In genomic region chr5:74641778-74642542, GRCh38 we compare ENCODE assay signal across 8 cellular contexts. TPM values are rescaled to one million over a fixed set of nuclear protein-coding genes. Genes with fewer than 3 reads are reported as not detected.
DNase-seq lines count a peak whose midpoint lies in the region; ATAC-seq, FAIRE-seq and TF ChIP-seq lines count a peak whose summit lies in the region.

No MANE protein-coding gene starts in this region.

- H3K4me3 ChIP-seq in CD8-positive, alpha-beta memory T cell (ENCODE audit: low read length), result peak overlapping the region; percentile 79
- H3K4me3 ChIP-seq in bronchial epithelial cell (ENCODE audit: low read depth, low read length) (peak overlapping the region; percentile 86), kidney (ENCODE audit: low read length in 2 of 2) (peak overlapping the region; percentile 62 to 80), skin epidermis (peak overlapping the region; percentile 58 to 78 (median 71))

- ATAC-seq in HG02885 (IDR thresholded peaks at IDR 0.05; ENCODE audit: poor library complexity, unreplicated experiment) (no peak), GM18868 (IDR thresholded peaks at IDR 0.05; ENCODE audit: unreplicated experiment) (no peak)

- H3K4me1 Mint-ChIP-seq in CD8-positive, alpha-beta memory T cell, result peaks cover 23 to 41% (median 34%) of the 10 kb centered on the region in 3 donors
- H3K4me1 Mint-ChIP-seq in HFFc6 (ENCODE audit: low read depth), result peaks cover 59% of the 10 kb centered on the region

- POLR2A ChIA-PET in CD8-positive, alpha-beta memory T cell (lab: Charles Lee), result no interaction called here
- POLR2A ChIA-PET in RWPE1 (lab: Yijun Ruan, JAX; ENCODE audit: low non-redundant PET), result no interaction called here

- CTCF ChIA-PET in CD8-positive, alpha-beta memory T cell (lab: Charles Lee), result interaction anchor here (1.6 to 2.4 kb wide), 2 partner anchors 734 to 740 kb away, joined by 4 to 12 read pairs; no protein-coding TSS in a partner anchor
- CTCF ChIA-PET in RWPE1 (lab: Yijun Ruan, JAX), result interaction anchor here (0.5 to 3.3 kb wide), 8 partner anchors 116 to 881 kb away, joined by 3 to 16 read pairs (median 3); no protein-coding TSS in a partner anchor

- peaks cover 7 to 30% of the 10 kb centered on the region in 2 donors for H3K27me3 Mint-ChIP-seq in CD8-positive, alpha-beta memory T cell
- peaks cover 2% of the 10 kb centered on the region; the same call in 1 of the 2 replicates for H3K27me3 Mint-ChIP-seq in HFFc6 (ENCODE audit: insufficient read depth)

- TF ChIP-seq CTCF in HFFc6 (IDR thresholded peaks at IDR 0.05) (peak; percentile 75), RWPE1 (conservative IDR thresholded peaks at IDR 0.05; ENCODE audit: low read depth) (peak; percentile 87), bronchial epithelial cell (IDR thresholded peaks at IDR 0.05; ENCODE audit: insufficient read depth, low read length, severe bottlenecking) (peak; percentile 56), kidney (IDR thresholded peaks at IDR 0.05; ENCODE audit: borderline replicate concordance, extremely low read depth, insufficient read depth) (peak; percentile 72)

- FAIRE-seq in bronchial epithelial cell (lab: Jason Lieb, UNC), result no peak
- FAIRE-seq in kidney (lab: Jason Lieb, UNC), result no peak

- no peaks in the 10 kb centered on the region for H3K9me3 Mint-ChIP-seq in CD8-positive, alpha-beta memory T cell
- no peaks in the 10 kb centered on the region for H3K9me3 Mint-ChIP-seq in HFFc6

- H3K9me3 ChIP-seq in CD8-positive, alpha-beta memory T cell (ENCODE audit: low read length), result no peaks in the 10 kb centered on the region
- H3K9me3 ChIP-seq in kidney (ENCODE audit: control insufficient read depth in 1 of 2, low read length in 2 of 2), result no peaks in the 10 kb centered on the region

- H3K9ac ChIP-seq in kidney (ENCODE audit: low read length in 2 of 2), result peak overlapping the region in 1 of 2 donors; percentile 44

- H3K27me3 ChIP-seq in CD8-positive, alpha-beta memory T cell (ENCODE audit: insufficient read depth, low read length, poor library complexity, severe bottlenecking), result no peaks in the 10 kb centered on the region
- H3K27me3 ChIP-seq in bronchial epithelial cell (ENCODE audit: control insufficient read depth, insufficient read depth, low read length), result no peaks in the 10 kb centered on the region

- DNase-seq in CD8-positive, alpha-beta memory T cell, result peak in 1 of 5 donors; percentile 25
- DNase-seq in HFFc6 (peak; percentile 81), RWPE1 (ENCODE audit: low spot score) (peak; percentile 57), bronchial epithelial cell (ENCODE audit: low read depth) (peak; percentile 81), kidney (no peak)

- peak overlapping the region in 6 of 8 donors; percentile 46 to 95 (median 67) for H3K27ac Mint-ChIP-seq in CD8-positive, alpha-beta memory T cell
- peak overlapping the region; percentile 93 for H3K27ac Mint-ChIP-seq in HFFc6

- peak overlapping the region; percentile 86 to 96 (median 89) for H3K4me3 Mint-ChIP-seq in CD8-positive, alpha-beta memory T cell
- peak overlapping the region; percentile 99 for H3K4me3 Mint-ChIP-seq in HFFc6

- no peaks in the 10 kb centered on the region for H3K36me3 ChIP-seq in CD8-positive, alpha-beta memory T cell (ENCODE audit: insufficient read depth, low read length)
- no peaks in the 10 kb centered on the region for H3K36me3 ChIP-seq in bronchial epithelial cell (ENCODE audit: control insufficient read depth, insufficient read depth, low read length)
- H3K36me3 ChIP-seq in kidney (ENCODE audit: control insufficient read depth in 1 of 2, insufficient read depth in 2 of 2, low read length in 2 of 2), result no peaks in the 10 kb centered on the region

- H3K27ac ChIP-seq in CD8-positive, alpha-beta memory T cell (ENCODE audit: low read depth, low read length), result no peak overlapping the region
- H3K27ac ChIP-seq in RWPE1, result peak overlapping the region; percentile 97
- H3K27ac ChIP-seq in kidney (ENCODE audit: low read depth in 2 of 2, low read length in 2 of 2), result peak overlapping the region; percentile 51 to 54
- peak overlapping the region in 19 of 21 experiments; percentile 38 to 96 (median 84) for H3K27ac ChIP-seq in skin epidermis

- intact Hi-C loops in kidney (cut with DNase I), result loop anchor here (10.0 kb wide), 1 partner anchor 607 kb away; no protein-coding TSS in a partner anchor

- peaks cover 11% of the 10 kb centered on the region for H3K4me1 ChIP-seq in CD8-positive, alpha-beta memory T cell (ENCODE audit: insufficient read depth, low read length)
- peaks cover 0 to 6% of the 10 kb centered on the region in 2 donors for H3K4me1 ChIP-seq in kidney (ENCODE audit: control insufficient read depth in 1 of 2, insufficient read depth in 1 of 2, low read depth in 1 of 2, low read length in 2 of 2)

- H3K36me3 Mint-ChIP-seq in CD8-positive, alpha-beta memory T cell, result peaks cover 0 to 8% (median 0%) of the 10 kb centered on the region in 3 donors
- H3K36me3 Mint-ChIP-seq in HFFc6 (ENCODE audit: low read depth), result peaks cover 5% of the 10 kb centered on the region; the same call in 1 of the 2 replicates

RNA-seq across cellular contexts. Expression of gene ENC1, which starts 1.4 kb away (rescaled TPM):
- under 1 TPM; 0.68 to 0.93 TPM for total RNA-seq in CD8-positive, alpha-beta memory T cell
- polyA plus RNA-seq in CD8-positive, alpha-beta memory T cell, result 3.5 TPM
- total RNA-seq in HFFc6 (2021; fragmentation: NEBNext Ultra II Directional; extraction: Animal tissue kit (Norgen Biotek cat#: 25700)), result 10 to 100 TPM; 22.6 to 56.4 (median 25.4) TPM
- 3.5 and 3.9 TPM in 2 replicates for total RNA-seq in bronchial epithelial cell
- total RNA-seq in kidney, result 7.5 TPM
- polyA plus RNA-seq in kidney (ENCODE audit: insufficient read depth, low read depth, low replicate concordance), result 5.3 TPM

RNA-seq across cellular contexts. Expression of gene HEXB, which starts 43.1 kb away (rescaled TPM):
- 10 to 100 TPM; 57.4 to 64.7 TPM for total RNA-seq in CD8-positive, alpha-beta memory T cell
- polyA plus RNA-seq in CD8-positive, alpha-beta memory T cell, result 116 TPM
- total RNA-seq in HFFc6 (2021; fragmentation: NEBNext Ultra II Directional; extraction: Animal tissue kit (Norgen Biotek cat#: 25700)), result 100 to 1,000 TPM; 128 to 170 (median 151) TPM
- total RNA-seq in bronchial epithelial cell (220 and 264 TPM in 2 replicates), kidney (113 TPM)
- polyA plus RNA-seq in kidney (ENCODE audit: insufficient read depth, low read depth, low replicate concordance), result 184 TPM
